Comparison of ENCODE assay signal across 1 cellular context in genomic region chr14:105397350-105397931, GRCh38.
TF ChIP-seq lines count a peak whose summit lies in the region.

No MANE protein-coding gene starts in this region.

TF ChIP-seq in GM12878, 131 proteins besides CTCF, POLR2A, EP300 and RAD21:
- TF ChIP-seq KDM1A (IDR thresholded peaks at IDR 0.05; ENCODE audit: borderline replicate concordance) = no peak
- TF ChIP-seq BRCA1 (IDR thresholded peaks at IDR 0.05; ENCODE audit: low read depth, low read length) = no peak
- no peak for TF ChIP-seq SP1 (IDR thresholded peaks at IDR 0.05; ENCODE audit: low read depth, low read length)
- TF ChIP-seq, protein P1, sequence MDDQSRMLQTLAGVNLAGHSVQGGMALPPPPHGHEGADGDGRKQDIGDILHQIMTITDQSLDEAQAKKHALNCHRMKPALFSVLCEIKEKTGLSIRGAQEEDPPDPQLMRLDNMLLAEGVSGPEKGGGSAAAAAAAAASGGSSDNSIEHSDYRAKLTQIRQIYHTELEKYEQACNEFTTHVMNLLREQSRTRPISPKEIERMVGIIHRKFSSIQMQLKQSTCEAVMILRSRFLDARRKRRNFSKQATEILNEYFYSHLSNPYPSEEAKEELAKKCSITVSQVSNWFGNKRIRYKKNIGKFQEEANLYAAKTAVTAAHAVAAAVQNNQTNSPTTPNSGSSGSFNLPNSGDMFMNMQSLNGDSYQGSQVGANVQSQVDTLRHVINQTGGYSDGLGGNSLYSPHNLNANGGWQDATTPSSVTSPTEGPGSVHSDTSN (IDR thresholded peaks at IDR 0.05; ENCODE audit: insufficient replicate concordance, low read depth, low read length) = no peak
- no peak for TF ChIP-seq TAF1 (IDR thresholded peaks at IDR 0.05; ENCODE audit: borderline replicate concordance, low read depth, low read length)
- TF ChIP-seq ZZZ3 (IDR thresholded peaks at IDR 0.05; ENCODE audit: control insufficient read depth, insufficient read length, low read depth) = no peak
- no peak for TF ChIP-seq KLF5 (IDR thresholded peaks at IDR 0.05; ENCODE audit: partially characterized antibody)
- no peak for TF ChIP-seq E4F1 (IDR thresholded peaks at IDR 0.05; ENCODE audit: borderline replicate concordance, partially characterized antibody)
